In genomic region chr3:156207802-156208685, GRCh38 we compare ENCODE assay signal across 21 cellular contexts.
A peak's percentile ranks its signal among the peaks of the same experiment; 100 is the strongest.
DNase-seq lines count a peak whose midpoint lies in the region; ATAC-seq and TF ChIP-seq lines count a peak whose summit lies in the region.
"Had no signal": no experiment of that assay in that cellular context is flagged by ENCODE, and none has a peak within 500 bp of the region (broad histone marks: within the 10 kb centered on the region; RNA-seq: fewer than 3 reads in every experiment).

No MANE protein-coding gene starts in this region.

- H3K4me3 Mint-ChIP-seq in activated T-helper 1 cell treated with anti-CD3 and anti-CD28 coated beads, Interleukin-12 subunit alpha, Interleukin-12 subunit beta, Interleukin-2, Interleukin-4 antibody, amounts not matched to agents 30 ng/mL and 10 ng/mL and 1 ng/mL, durations not matched to agents 14 hours and 24 hours and 36 hours: no peak overlapping the region
- H3K4me3 Mint-ChIP-seq: activated CD4-positive, alpha-beta T cell treated with anti-CD3 and anti-CD28 coated beads, Interleukin-2, amount 10 ng/mL, durations not matched to agents 7 days and 5 days had no signal

- no peaks in the 10 kb centered on the region for H3K36me3 Mint-ChIP-seq in activated T-helper 1 cell treated with anti-CD3 and anti-CD28 coated beads, Interleukin-12 subunit alpha, Interleukin-12 subunit beta, Interleukin-2, Interleukin-4 antibody, amounts not matched to agents 30 ng/mL and 10 ng/mL and 1 ng/mL, durations not matched to agents 14 hours and 24 hours and 36 hours (ENCODE audit: low read depth)

- no peaks in the 10 kb centered on the region for H3F3A ChIP-seq in smooth muscle cell (ENCODE audit: low read depth)

- no peak overlapping the region for H3K27ac Mint-ChIP-seq in activated T-helper 1 cell treated with anti-CD3 and anti-CD28 coated beads, Interleukin-12 subunit alpha, Interleukin-12 subunit beta, Interleukin-2, Interleukin-4 antibody, amounts not matched to agents 30 ng/mL and 10 ng/mL and 1 ng/mL, durations not matched to agents 14 hours and 24 hours and 36 hours
- H3K27ac Mint-ChIP-seq: activated CD4-positive, alpha-beta T cell treated with anti-CD3 and anti-CD28 coated beads, Interleukin-2, amount 10 ng/mL, durations not matched to agents 7 days and 5 days had no signal

- H3K4me1 ChIP-seq in smooth muscle cell (ENCODE audit: low read depth) (peaks cover 3% of the 10 kb centered on the region), mucosa of descending colon (ENCODE audit: low read depth) (no peaks in the 10 kb centered on the region)
- H3K4me1 ChIP-seq: colonic mucosa, pancreas, testis had no signal

- no peaks in the 10 kb centered on the region for H3K27me3 ChIP-seq in smooth muscle cell (ENCODE audit: low read depth)
- H3K27me3 ChIP-seq: colonic mucosa, pancreas, testis had no signal

- peak overlapping the region; percentile 47 for H3K4me2 ChIP-seq in smooth muscle cell

- ATAC-seq in GM18502 (IDR thresholded peaks at IDR 0.05; ENCODE audit: poor library complexity, unreplicated experiment): peak; percentile 65
- ATAC-seq in SK-N-SH treated with all-trans-retinoic acid at 6 μM for 48 hours: peak; percentile 68
- no peak for ATAC-seq in mucosa of descending colon
- ATAC-seq: left ventricle myocardium superior, pancreas had no signal

- H3K4me3 ChIP-seq in fibroblast of the aortic adventitia (ENCODE audit: low read depth, low read length) (no peak overlapping the region), smooth muscle cell (no peak overlapping the region), mucosa of descending colon (no peak overlapping the region)
- H3K4me3 ChIP-seq: colonic mucosa, MG63, pancreas, skin epidermis, testis had no signal

- 73% methylated on average over 4 of the region's 4 CpGs for WGBS in smooth muscle cell (ENCODE audit: low lambda C conversion rate)

- H3K4me1 Mint-ChIP-seq in activated T-helper 1 cell treated with anti-CD3 and anti-CD28 coated beads, Interleukin-12 subunit alpha, Interleukin-12 subunit beta, Interleukin-2, Interleukin-4 antibody, amounts not matched to agents 30 ng/mL and 10 ng/mL and 1 ng/mL, durations not matched to agents 14 hours and 24 hours and 36 hours (ENCODE audit: low read depth): no peaks in the 10 kb centered on the region
- H3K4me1 Mint-ChIP-seq: activated CD4-positive, alpha-beta T cell treated with anti-CD3 and anti-CD28 coated beads, Interleukin-2, amount 10 ng/mL, durations not matched to agents 7 days and 5 days had no signal

- TF ChIP-seq CTCF in fibroblast of the aortic adventitia (IDR thresholded peaks at IDR 0.05; ENCODE audit: insufficient read depth, low read length) (no peak), smooth muscle cell (IDR thresholded peaks at IDR 0.05; ENCODE audit: borderline replicate concordance, insufficient read depth, poor library complexity, severe bottlenecking) (no peak), mucosa of descending colon (IDR thresholded peaks at IDR 0.05) (no peak)

- peak overlapping the region; percentile 67 for H2AFZ ChIP-seq in smooth muscle cell (ENCODE audit: low read depth)

- H3K9me3 ChIP-seq in smooth muscle cell (replicated peaks; ENCODE audit: low read depth) (no peaks in the 10 kb centered on the region), mucosa of descending colon (no peaks in the 10 kb centered on the region)
- H3K9me3 ChIP-seq: colonic mucosa, MG63, pancreas, testis had no signal

- no peak overlapping the region for H3K27ac ChIP-seq in smooth muscle cell (ENCODE audit: low read depth)
- H3K27ac ChIP-seq: colonic mucosa, epithelial cell of prostate, pancreas, skin epidermis, testis had no signal

- H3K79me2 ChIP-seq in smooth muscle cell (ENCODE audit: low read depth): no peaks in the 10 kb centered on the region

- H3K27me3 Mint-ChIP-seq in activated T-helper 1 cell treated with anti-CD3 and anti-CD28 coated beads, Interleukin-12 subunit alpha, Interleukin-12 subunit beta, Interleukin-2, Interleukin-4 antibody, amounts not matched to agents 30 ng/mL and 10 ng/mL and 1 ng/mL, durations not matched to agents 14 hours and 24 hours and 36 hours (ENCODE audit: insufficient read depth): peaks cover 7% of the 10 kb centered on the region

- no peaks in the 10 kb centered on the region for H3K9me3 Mint-ChIP-seq in activated T-helper 1 cell treated with anti-CD3 and anti-CD28 coated beads, Interleukin-12 subunit alpha, Interleukin-12 subunit beta, Interleukin-2, Interleukin-4 antibody, amounts not matched to agents 30 ng/mL and 10 ng/mL and 1 ng/mL, durations not matched to agents 14 hours and 24 hours and 36 hours
- H3K9me3 Mint-ChIP-seq: activated CD4-positive, alpha-beta T cell treated with anti-CD3 and anti-CD28 coated beads, Interleukin-2, amount 10 ng/mL, durations not matched to agents 7 days and 5 days had no signal

- H3K9ac ChIP-seq in smooth muscle cell (ENCODE audit: low read depth): no peak overlapping the region

- no peaks in the 10 kb centered on the region for H4K20me1 ChIP-seq in smooth muscle cell (ENCODE audit: low read depth)

- peak; percentile 90 for DNase-seq in fibroblast of the aortic adventitia (ENCODE audit: low read depth)
- DNase-seq in smooth muscle cell (lab: John Stamatoyannopoulos, UW; ENCODE audit: unreplicated experiment): no peak
- DNase-seq in NCI-H1092 treated with DMSO at 0.1 percent for 48 hours (lab: John Stamatoyannopoulos, UW): no peak
- DNase-seq in NCI-H1930 (lab: John Stamatoyannopoulos, UW): no peak
- no peak for DNase-seq in mucosa of descending colon
- DNase-seq in activated T-helper 1 cell treated with anti-CD3 and anti-CD28 coated beads, Interleukin-12 subunit alpha, Interleukin-12 subunit beta, Interleukin-2, Interleukin-4 antibody, amounts not matched to agents 30 ng/mL and 10 ng/mL and 1 ng/mL, durations not matched to agents 14 hours and 24 hours and 36 hours (ENCODE audit: low spot score): no peak
- DNase-seq: activated CD4-positive, alpha-beta T cell treated with anti-CD3 and anti-CD28 coated beads, Interleukin-2, amount 10 ng/mL, durations not matched to agents 7 days and 5 days; activated naive CD4-positive, alpha-beta T cell; C1 segment of cervical spinal cord; colonic mucosa; left ventricle myocardium superior; MG63; NCI-H187; NCI-H446; pancreas; stimulated activated CD8-positive, alpha-beta memory T cell treated with anti-CD3 and anti-CD28 coated beads, Interleukin-4, amount 100 ng/mL, for 48 hours; testis had no signal

- intact Hi-C loops in mucosa of descending colon (cut with DNase I, micrococcal nuclease): no loop called here
- intact Hi-C loops in activated T-helper 1 cell treated with anti-CD3 and anti-CD28 coated beads, Interleukin-12 subunit alpha, Interleukin-12 subunit beta, Interleukin-2, Interleukin-4 antibody, amounts not matched to agents 30 ng/mL and 10 ng/mL and 1 ng/mL, durations not matched to agents 14 hours and 24 hours and 36 hours (cut with micrococcal nuclease): no loop called here

- H3K36me3 ChIP-seq in smooth muscle cell (ENCODE audit: low read depth) (no peaks in the 10 kb centered on the region), mucosa of descending colon (ENCODE audit: low read depth) (no peaks in the 10 kb centered on the region)
- H3K36me3 ChIP-seq: colonic mucosa, MG63, pancreas had no signal

TF ChIP-seq in SK-N-SH treated with all-trans-retinoic acid at 6 μM for 48 hours, 23 proteins besides CTCF, POLR2A, EP300 and RAD21:
- TF ChIP-seq ZFP30 (CRISPR knock-in tag; IDR thresholded peaks at IDR 0.05): no peak
- no peak for TF ChIP-seq POU6F1 (CRISPR knock-in tag; IDR thresholded peaks at IDR 0.05; ENCODE audit: borderline replicate concordance, low read depth)
- no peak for TF ChIP-seq RARB (CRISPR knock-in tag; IDR thresholded peaks at IDR 0.05)
- TF ChIP-seq ZC3H10 (CRISPR knock-in tag; IDR thresholded peaks at IDR 0.05): no peak
- TF ChIP-seq ZNF70 (CRISPR knock-in tag; IDR thresholded peaks at IDR 0.05): no peak
- no peak for TF ChIP-seq ARNTL (CRISPR knock-in tag; IDR thresholded peaks at IDR 0.05; ENCODE audit: borderline replicate concordance, low read depth)
- no peak for TF ChIP-seq ESRRG (CRISPR knock-in tag; IDR thresholded peaks at IDR 0.05)
- no peak for TF ChIP-seq ISL1 (CRISPR knock-in tag; IDR thresholded peaks at IDR 0.05)
